Comparison of ENCODE assay signal across 8 cellular contexts in the genomic region with DNA sequence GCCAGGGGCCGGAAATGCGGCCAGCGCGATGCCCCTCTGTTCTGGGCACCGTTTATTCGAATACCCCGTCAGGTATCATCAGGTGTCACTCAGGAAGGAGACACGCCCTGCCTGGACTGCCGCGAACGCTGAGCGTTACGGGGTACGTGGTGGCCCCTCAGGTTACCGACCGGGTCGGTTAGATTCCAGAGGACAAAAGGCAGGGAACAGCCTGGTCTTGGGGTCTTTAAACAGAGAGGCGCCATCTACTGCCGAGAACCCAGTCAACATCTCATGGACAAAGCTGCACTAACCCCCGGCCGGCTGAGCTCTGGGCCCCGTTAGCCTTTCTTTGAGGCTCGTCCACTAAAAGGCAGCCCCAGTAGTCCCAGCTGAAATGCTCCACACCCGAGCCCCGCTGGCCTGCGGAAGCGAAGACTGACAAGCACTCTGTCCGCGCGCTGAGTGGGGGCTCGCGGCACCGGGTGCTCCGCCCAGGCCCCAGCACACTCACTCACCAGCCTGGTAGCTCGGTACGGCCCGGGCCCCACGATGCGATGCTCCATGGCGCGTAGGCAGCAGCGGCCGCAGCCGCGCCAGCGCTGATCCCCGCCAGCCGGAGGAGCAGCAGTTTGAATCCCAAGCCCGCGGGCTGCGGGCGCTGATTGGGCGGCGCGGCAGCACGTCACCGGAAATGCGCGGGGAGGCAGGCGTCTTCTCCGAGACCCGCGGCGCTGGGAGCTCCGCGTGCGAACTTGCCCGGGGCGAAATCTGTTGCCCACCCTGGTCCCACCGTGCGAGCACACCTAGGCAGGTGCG. TPM values are rescaled to one million over a fixed set of nuclear protein-coding genes. Genes with fewer than 3 reads are reported as not detected.
A peak's percentile ranks its signal among the peaks of the same experiment; 100 is the strongest.
DNase-seq lines count a peak whose midpoint lies in the region; ATAC-seq and TF ChIP-seq lines count a peak whose summit lies in the region.

Gene DEPDC1B (minus strand): TSS at position 618 of the 798 bp plus-strand sequence. CDS start 73 bp downstream, at position 545.

- peaks cover 34% of the 10 kb centered on the region for H3K79me2 ChIP-seq in neural cell (replicated peaks; ENCODE audit: insufficient read depth, low read length)

- no peaks in the 10 kb centered on the region for H3K9me3 ChIP-seq in neural cell (ENCODE audit: low read length)

- H3K9me3 Mint-ChIP-seq in stimulated activated naive CD8-positive, alpha-beta T cell treated with anti-CD3 and anti-CD28 coated beads, Interleukin-15, amount 100 ng/mL, for 72 hours: no peaks in the 10 kb centered on the region

- no peaks in the 10 kb centered on the region; the same call in none of the 2 replicates for H3K36me3 ChIP-seq in H7 (replicated peaks; ENCODE audit: control insufficient read depth, insufficient read depth, low read length)
- H3K36me3 ChIP-seq in neural cell (ENCODE audit: insufficient read depth, low read length): no peaks in the 10 kb centered on the region

- TF ChIP-seq RAD21 in neural cell (conservative IDR thresholded peaks at IDR 0.05): peak; percentile 50

- DNase-seq in GDM1 (lab: John Stamatoyannopoulos, UW) (peak; percentile 90), H7 (peak; percentile 90), LoVo (ENCODE audit: low spot score) (peak; percentile 94), fibroblast of the aortic adventitia (ENCODE audit: low read depth) (peak; percentile 83)
- DNase-seq in activated T-helper 9 cell treated with anti-CD3 and anti-CD28 coated beads, Interleukin-2, amount 50 U/mL, for 16 hours (ENCODE audit: low read depth): peak; percentile 81
- peak; percentile 87 to 90 for DNase-seq in stimulated activated naive CD8-positive, alpha-beta T cell treated with anti-CD3 and anti-CD28 coated beads, Interleukin-15, amount 100 ng/mL, for 72 hours

- H3K9me2 ChIP-seq in neural cell (ENCODE audit: insufficient read depth, low read length): no peaks in the 10 kb centered on the region

- peak within 1 kb of the TSS; percentile 77 for H3K9ac ChIP-seq in neural cell (ENCODE audit: low read length)

- H4K20me1 ChIP-seq in neural cell (ENCODE audit: insufficient read depth): no peaks in the 10 kb centered on the region

- H3K27me3 ChIP-seq in H7 (ENCODE audit: control insufficient read depth, insufficient read depth, low read length) (no peaks in the 10 kb centered on the region; the same call in 1 of the 2 replicates), neural cell (ENCODE audit: insufficient read depth, low read depth, low read length) (no peaks in the 10 kb centered on the region)

- H3K27ac ChIP-seq in neural cell (ENCODE audit: low read length): peak within 1 kb of the TSS; percentile 69

- peak within 1 kb of the TSS; percentile 96 to 97 for H3K4me3 Mint-ChIP-seq in stimulated activated naive CD8-positive, alpha-beta T cell treated with anti-CD3 and anti-CD28 coated beads, Interleukin-15, amount 100 ng/mL, for 72 hours

- H3K27ac Mint-ChIP-seq in stimulated activated naive CD8-positive, alpha-beta T cell treated with anti-CD3 and anti-CD28 coated beads, Interleukin-15, amount 100 ng/mL, for 72 hours: peak within 1 kb of the TSS; percentile 95

- peak; percentile 96 for ATAC-seq in stimulated activated naive CD8-positive, alpha-beta T cell treated with anti-CD3 and anti-CD28 coated beads, Interleukin-15, amount 100 ng/mL, for 72 hours

- H2AFZ ChIP-seq in neural cell (ENCODE audit: low read depth, low read length): peak within 1 kb of the TSS; percentile 98

- TF ChIP-seq POLR2A in Raji (IDR thresholded peaks at IDR 0.05; ENCODE audit: insufficient read depth, low read depth, low read length): peak; percentile 93

- H3K4me3 ChIP-seq in H7 (ENCODE audit: insufficient read depth, low read depth, low read length): peak within 1 kb of the TSS; percentile 88
- H3K4me3 ChIP-seq in fibroblast of the aortic adventitia (ENCODE audit: low read depth, low read length): peak within 1 kb of the TSS; percentile 98
- peak within 1 kb of the TSS; percentile 86 for H3K4me3 ChIP-seq in neural cell (ENCODE audit: low read length)

- TF ChIP-seq EP300 in neural cell (conservative IDR thresholded peaks at IDR 0.05; ENCODE audit: poor library complexity, severe bottlenecking): peak; percentile 48

- H3K4me2 ChIP-seq in neural cell (ENCODE audit: low read length): peak within 1 kb of the TSS; percentile 72

- TF ChIP-seq CTCF in fibroblast of the aortic adventitia (IDR thresholded peaks at IDR 0.05; ENCODE audit: insufficient read depth, low read length) (peak; percentile 51), neural cell (IDR thresholded peaks at IDR 0.05; ENCODE audit: poor library complexity, severe bottlenecking) (peak; percentile 75)

- H3K27me3 Mint-ChIP-seq in stimulated activated naive CD8-positive, alpha-beta T cell treated with anti-CD3 and anti-CD28 coated beads, Interleukin-15, amount 100 ng/mL, for 72 hours: no peaks in the 10 kb centered on the region

- peaks cover 31% of the 10 kb centered on the region for H3K4me1 Mint-ChIP-seq in stimulated activated naive CD8-positive, alpha-beta T cell treated with anti-CD3 and anti-CD28 coated beads, Interleukin-15, amount 100 ng/mL, for 72 hours

- H3F3A ChIP-seq in neural cell (ENCODE audit: insufficient read depth, low read length, poor library complexity, severe bottlenecking): no peaks in the 10 kb centered on the region

TF ChIP-seq in neural cell, 6 proteins besides CTCF, POLR2A, EP300 and RAD21:
- no peak for TF ChIP-seq TAF1 (IDR thresholded peaks at IDR 0.05; ENCODE audit: low read depth)
- TF ChIP-seq EZH2 (IDR thresholded peaks at IDR 0.05; ENCODE audit: borderline replicate concordance, insufficient read depth, low read length, poor library complexity, severe bottlenecking): no peak
- peak; percentile 97 for TF ChIP-seq MXI1 (conservative IDR thresholded peaks at IDR 0.05; ENCODE audit: poor library complexity, severe bottlenecking)
- TF ChIP-seq SMC3 (conservative IDR thresholded peaks at IDR 0.05; ENCODE audit: poor library complexity): peak; percentile 61
- TF ChIP-seq POLR2AphosphoS5 (IDR thresholded peaks at IDR 0.05): peak; percentile 53
- TF ChIP-seq, protein P1, sequence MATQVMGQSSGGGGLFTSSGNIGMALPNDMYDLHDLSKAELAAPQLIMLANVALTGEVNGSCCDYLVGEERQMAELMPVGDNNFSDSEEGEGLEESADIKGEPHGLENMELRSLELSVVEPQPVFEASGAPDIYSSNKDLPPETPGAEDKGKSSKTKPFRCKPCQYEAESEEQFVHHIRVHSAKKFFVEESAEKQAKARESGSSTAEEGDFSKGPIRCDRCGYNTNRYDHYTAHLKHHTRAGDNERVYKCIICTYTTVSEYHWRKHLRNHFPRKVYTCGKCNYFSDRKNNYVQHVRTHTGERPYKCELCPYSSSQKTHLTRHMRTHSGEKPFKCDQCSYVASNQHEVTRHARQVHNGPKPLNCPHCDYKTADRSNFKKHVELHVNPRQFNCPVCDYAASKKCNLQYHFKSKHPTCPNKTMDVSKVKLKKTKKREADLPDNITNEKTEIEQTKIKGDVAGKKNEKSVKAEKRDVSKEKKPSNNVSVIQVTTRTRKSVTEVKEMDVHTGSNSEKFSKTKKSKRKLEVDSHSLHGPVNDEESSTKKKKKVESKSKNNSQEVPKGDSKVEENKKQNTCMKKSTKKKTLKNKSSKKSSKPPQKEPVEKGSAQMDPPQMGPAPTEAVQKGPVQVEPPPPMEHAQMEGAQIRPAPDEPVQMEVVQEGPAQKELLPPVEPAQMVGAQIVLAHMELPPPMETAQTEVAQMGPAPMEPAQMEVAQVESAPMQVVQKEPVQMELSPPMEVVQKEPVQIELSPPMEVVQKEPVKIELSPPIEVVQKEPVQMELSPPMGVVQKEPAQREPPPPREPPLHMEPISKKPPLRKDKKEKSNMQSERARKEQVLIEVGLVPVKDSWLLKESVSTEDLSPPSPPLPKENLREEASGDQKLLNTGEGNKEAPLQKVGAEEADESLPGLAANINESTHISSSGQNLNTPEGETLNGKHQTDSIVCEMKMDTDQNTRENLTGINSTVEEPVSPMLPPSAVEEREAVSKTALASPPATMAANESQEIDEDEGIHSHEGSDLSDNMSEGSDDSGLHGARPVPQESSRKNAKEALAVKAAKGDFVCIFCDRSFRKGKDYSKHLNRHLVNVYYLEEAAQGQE (IDR thresholded peaks at IDR 0.05; ENCODE audit: borderline replicate concordance): no peak

RNA-seq across cellular contexts. Expression of gene DEPDC1B, which starts in this region (rescaled TPM):
- total RNA-seq in H7 (2014; rRNA removed; shearing (Covaris generic)): 38.7 and 43.4 TPM in 2 replicates
- total RNA-seq in fibroblast of the aortic adventitia (ENCODE audit: low replicate concordance): 1.2 and 8.0 TPM in 2 replicates
- 5.7 and 7.1 TPM in 2 replicates for polyA plus RNA-seq in neural cell
- polyA minus RNA-seq in neural cell: 13.9 and 14.2 TPM in 2 replicates

Comparison
In these comparisons a context has a peak if more than half of its experiments do, and no peak if none do; other contexts are left out.
1. Peak in every context shown above with its lines: DNase-seq, ATAC-seq, H3K4me3 ChIP-seq and H3K27ac ChIP-seq.